In genomic region chr13:24309300-24309699, GRCh38 we compare ENCODE assay signal across 14 cellular contexts. TPM values are rescaled to one million over a fixed set of nuclear protein-coding genes. Genes with fewer than 3 reads are reported as not detected.
DNase-seq lines count a peak whose midpoint lies in the region; ATAC-seq, FAIRE-seq and TF ChIP-seq lines count a peak whose summit lies in the region.
"Not testable (repeated sequence)": the region's sequence is repeated elsewhere in the genome, so short reads cannot be mapped to it uniquely, and the experiment has no call there.
"Had no signal": no experiment of that assay in that cellular context is flagged by ENCODE, and none has a peak within 500 bp of the region (broad histone marks: within the 10 kb centered on the region; RNA-seq: fewer than 3 reads in every experiment).

Gene C1QTNF9, plus strand, starts transcription at chr13:24309580. Its CDS starts 6,424 bp downstream, at chr13:24316004.

- H3K23ac ChIP-seq in H1 (ENCODE audit: insufficient read length), result not testable (repeated sequence)

- intact Hi-C loops in heart left ventricle (cut with DNase I), result loop anchor here in 1 of 10 donors (5.0 kb wide), 1 partner anchor 37 kb away; no protein-coding TSS in a partner anchor
- intact Hi-C loops in sigmoid colon (cut with DNase I), result not testable (repeated sequence)

- H2AK5ac ChIP-seq in H1 (ENCODE audit: low read depth, low read length), result not testable (repeated sequence)

- H4K5ac ChIP-seq in H1 (ENCODE audit: insufficient read length, low read depth, low read length), result not testable (repeated sequence)

- not testable (repeated sequence) for DNase-seq in CD4-positive, CD25-positive, alpha-beta regulatory T cell; T-helper 17 cell; H1 (ENCODE audit: low read depth in 1 of 2, low spot score in 2 of 2); heart left ventricle; neural crest cell (ENCODE audit: low read depth, low spot score)
- DNase-seq in lung (ENCODE audit: low spot score) (peak; percentile 18), sigmoid colon (peak; percentile 17)

- not testable (repeated sequence) for H3K14ac ChIP-seq in H1 (ENCODE audit: insufficient read length)

- not testable (repeated sequence) for H3K4me2 ChIP-seq in H1 (ENCODE audit: insufficient read depth in 1 of 2, low read depth in 2 of 2, low read length in 2 of 2)

- H4K20me1 ChIP-seq in H1 (replicated peaks in 1 of 2; ENCODE audit: control insufficient read depth in 1 of 2, insufficient read depth in 2 of 2, low read length in 2 of 2), result not testable (repeated sequence)

- H3K18ac ChIP-seq in H1 (ENCODE audit: extremely low read depth, low read length), result not testable (repeated sequence)

- not testable (repeated sequence) for H3K9me3 Mint-ChIP-seq in CD4-positive, CD25-positive, alpha-beta regulatory T cell; activated T-helper 17 cell treated with anti-CD3 and anti-CD28 coated beads, Interleukin-2, amount 50 U/mL, for 72 hours; neural crest cell

- not testable (repeated sequence) for TF ChIP-seq EP300 in H1 (IDR thresholded peaks at IDR 0.05; ENCODE audit: borderline replicate concordance in 1 of 2, low read depth in 2 of 2, low read length in 2 of 2); sigmoid colon (IDR thresholded peaks at IDR 0.05)

- not testable (repeated sequence) for H3K4ac ChIP-seq in H1 (replicated peaks; ENCODE audit: insufficient read length, low read depth, low read length)

- H2AFZ ChIP-seq in H1 (ENCODE audit: low read length), result not testable (repeated sequence)

- H3K36me3 Mint-ChIP-seq in CD4-positive, CD25-positive, alpha-beta regulatory T cell, result peaks cover 13% of the 10 kb centered on the region
- not testable (repeated sequence) for H3K36me3 Mint-ChIP-seq in T-helper 17 cell (ENCODE audit: low read depth); neural crest cell (ENCODE audit: low read depth)
- peaks cover 22% of the 10 kb centered on the region for H3K36me3 Mint-ChIP-seq in activated T-helper 17 cell treated with anti-CD3 and anti-CD28 coated beads, Interleukin-2, amount 50 U/mL, for 72 hours (ENCODE audit: low read depth)

- H3K4me3 Mint-ChIP-seq in CD4-positive, CD25-positive, alpha-beta regulatory T cell; activated T-helper 17 cell treated with anti-CD3 and anti-CD28 coated beads, Interleukin-2, amount 50 U/mL, for 72 hours: not testable (repeated sequence)
- H3K4me3 Mint-ChIP-seq in T-helper 17 cell (peak within 1 kb of the TSS; percentile 71), neural crest cell (peak within 1 kb of the TSS; percentile 13)

- peak within 1 kb of the TSS; percentile 18; the same call in 1 of the 2 replicates for H4K8ac ChIP-seq in H1 (ENCODE audit: extremely low read depth, insufficient read depth, low read length)

- CTCF ChIA-PET in H1 (lab: Charles Lee; ENCODE audit: partially characterized antibody), result interaction anchor here (0.6 kb wide), 1 partner anchor 288 kb away, joined by 3 read pairs; no protein-coding TSS in a partner anchor

- H3K27me3 Mint-ChIP-seq in CD4-positive, CD25-positive, alpha-beta regulatory T cell; T-helper 17 cell; activated T-helper 17 cell treated with anti-CD3 and anti-CD28 coated beads, Interleukin-2, amount 50 U/mL, for 72 hours; neural crest cell (ENCODE audit: low read depth): not testable (repeated sequence)

- not testable (repeated sequence) for H4K91ac ChIP-seq in H1 (replicated peaks; ENCODE audit: insufficient read length, low read length)

- not testable (repeated sequence) for H2BK120ac ChIP-seq in H1 (replicated peaks; ENCODE audit: low read depth, low read length)

- H2BK5ac ChIP-seq in H1 (ENCODE audit: low read depth, low read length), result not testable (repeated sequence)

- not testable (repeated sequence) for FAIRE-seq in H1 (lab: Jason Lieb, UNC)

- not testable (repeated sequence) for H2BK12ac ChIP-seq in H1 (ENCODE audit: low read depth, low read length)

- POLR2A ChIA-PET in H1 (lab: Charles Lee; ENCODE audit: partially characterized antibody), result not testable (repeated sequence)

- H3K27ac Mint-ChIP-seq in CD4-positive, CD25-positive, alpha-beta regulatory T cell, result peak within 1 kb of the TSS in 2 of 3 donors; percentile 36 to 60
- H3K27ac Mint-ChIP-seq in T-helper 17 cell; neural crest cell (ENCODE audit: unreplicated experiment): not testable (repeated sequence)
- H3K27ac Mint-ChIP-seq in activated T-helper 17 cell treated with anti-CD3 and anti-CD28 coated beads, Interleukin-2, amount 50 U/mL, for 72 hours, result peak within 1 kb of the TSS; percentile 46

- H3K27me3 ChIP-seq in CD4-positive, CD25-positive, alpha-beta regulatory T cell (ENCODE audit: control insufficient read depth, insufficient read depth, low read length); H1 (replicated peaks in 1 of 4; ENCODE audit: control insufficient read depth in 3 of 4, extremely low read depth in 1 of 4, insufficient read depth in 3 of 4, low read length in 3 of 4); heart left ventricle; lung (ENCODE audit: control insufficient read depth, insufficient read depth); sigmoid colon: not testable (repeated sequence)

- H3K4me1 Mint-ChIP-seq in CD4-positive, CD25-positive, alpha-beta regulatory T cell, result peaks cover 0 to 11% (median 3%) of the 10 kb centered on the region in 4 donors
- H3K4me1 Mint-ChIP-seq in T-helper 17 cell; activated T-helper 17 cell treated with anti-CD3 and anti-CD28 coated beads, Interleukin-2, amount 50 U/mL, for 72 hours; neural crest cell: not testable (repeated sequence)

- H3K9ac ChIP-seq in H1 (replicated peaks in 1 of 4; ENCODE audit: extremely low read depth in 1 of 4, low read depth in 3 of 4, low read length in 3 of 4), result not testable (repeated sequence)

- H3K4me3 ChIP-seq in CD4-positive, CD25-positive, alpha-beta regulatory T cell (ENCODE audit: low read depth, low read length); H1 (ENCODE audit: extremely low read depth in 1 of 4, insufficient read depth in 2 of 4, low read depth in 3 of 4, low read length in 4 of 4); lung; sigmoid colon: not testable (repeated sequence)
- H3K4me3 ChIP-seq in heart left ventricle, result peak within 1 kb of the TSS in 4 of 12 donors; percentile 15 to 25 (median 22)

- H3K23me2 ChIP-seq in H1 (ENCODE audit: low read depth, low read length), result not testable (repeated sequence)

- not testable (repeated sequence) for H2BK15ac ChIP-seq in H1 (ENCODE audit: low read length)

- H3K79me2 ChIP-seq in H1 (ENCODE audit: control insufficient read depth in 1 of 2, insufficient read depth in 2 of 2, low read length in 2 of 2), result not testable (repeated sequence)

- not testable (repeated sequence) for H3K27ac ChIP-seq in CD4-positive, CD25-positive, alpha-beta regulatory T cell (ENCODE audit: insufficient read depth, low read length, poor library complexity, severe bottlenecking); H1 (ENCODE audit: low read depth, low read length); lung (ENCODE audit: low read depth in 1 of 2, low read length in 1 of 2); sigmoid colon
- H3K27ac ChIP-seq in heart left ventricle, result peak within 1 kb of the TSS in 3 of 12 donors; percentile 9 to 65 (median 52)

- not testable (repeated sequence) for H3K9me3 ChIP-seq in CD4-positive, CD25-positive, alpha-beta regulatory T cell (ENCODE audit: control insufficient read depth in 2 of 2, low read length in 2 of 2); T-helper 17 cell (ENCODE audit: control insufficient read depth, low read length, poor library complexity, severe bottlenecking); H1 (ENCODE audit: insufficient read depth in 2 of 2, low read depth in 1 of 2, low read length in 1 of 2); heart left ventricle; lung (ENCODE audit: control insufficient read depth in 2 of 2, insufficient read depth in 1 of 2, low read length in 1 of 2); sigmoid colon

- TF ChIP-seq POLR2A in H1 (IDR thresholded peaks at IDR 0.05; ENCODE audit: control extremely low read depth in 1 of 2, low read depth in 2 of 2, low read length in 2 of 2); heart left ventricle (IDR thresholded peaks at IDR 0.05); sigmoid colon (IDR thresholded peaks at IDR 0.05): not testable (repeated sequence)

- H3K4me1 ChIP-seq in CD4-positive, CD25-positive, alpha-beta regulatory T cell (ENCODE audit: control insufficient read depth, insufficient read depth, low read length, poor library complexity, severe bottlenecking); H1 (replicated peaks in 1 of 4; ENCODE audit: control insufficient read depth in 3 of 4, insufficient read depth in 4 of 4, low read length in 3 of 4); lung (ENCODE audit: control insufficient read depth in 2 of 2, insufficient read depth in 2 of 2, low read length in 2 of 2): not testable (repeated sequence)
- H3K4me1 ChIP-seq in heart left ventricle (peaks cover 0 to 53% (median 14%) of the 10 kb centered on the region in 12 donors), sigmoid colon (peaks cover 0 to 12% (median 3%) of the 10 kb centered on the region in 4 donors)

- 91% methylated on average over 2 of the region's 2 CpGs; no CpG with 5 or more reads in 1 of the 2 experiments for WGBS in H1 (ENCODE audit: extremely low coverage in 1 of 2, insufficient coverage in 1 of 2, insufficient read length in 1 of 2, insufficient replicate concordance in 2 of 2, low coverage in 1 of 2, low lambda C conversion rate in 2 of 2, missing lambda C conversion rate in 1 of 2), 2 experiments
- WGBS in heart left ventricle, 4 donors, result 46 to 61% (median 48%) methylated on average over 2 of the region's 2 CpGs
- WGBS in lung, 2 donors, result 57 to 72% methylated on average over 2 of the region's 2 CpGs
- 63 to 75% methylated on average over 2 of the region's 2 CpGs for WGBS in sigmoid colon, 2 donors

- H2BK20ac ChIP-seq in H1 (ENCODE audit: low read length), result not testable (repeated sequence)

- H3K79me1 ChIP-seq in H1 (ENCODE audit: low read depth, low read length), result not testable (repeated sequence)

- peaks cover 30% of the 10 kb centered on the region for H3K36me3 ChIP-seq in CD4-positive, CD25-positive, alpha-beta regulatory T cell (ENCODE audit: control insufficient read depth, insufficient read depth, low read length)
- not testable (repeated sequence) for H3K36me3 ChIP-seq in H1 (ENCODE audit: control insufficient read depth in 2 of 4, insufficient read depth in 4 of 4, low read length in 3 of 4); lung (ENCODE audit: control insufficient read depth in 2 of 2, insufficient read depth in 2 of 2, low read length in 2 of 2); sigmoid colon
- H3K36me3 ChIP-seq in heart left ventricle, result peaks cover 0 to 17% (median 0%) of the 10 kb centered on the region in 9 donors

- TF ChIP-seq CTCF in H1 (IDR thresholded peaks at IDR 0.05; ENCODE audit: control extremely low read depth in 1 of 3, insufficient read depth in 1 of 3, low read depth in 1 of 3, low read length in 3 of 3); heart left ventricle (IDR thresholded peaks at IDR 0.05); lung (IDR thresholded peaks at IDR 0.05; ENCODE audit: control extremely low read depth, extremely low read depth); neural crest cell (conservative IDR thresholded peaks at IDR 0.05); sigmoid colon (IDR thresholded peaks at IDR 0.05): not testable (repeated sequence)

- ATAC-seq in CD4-positive, CD25-positive, alpha-beta regulatory T cell (ENCODE audit: low read depth in 2 of 2); T-helper 17 cell; activated T-helper 17 cell treated with anti-CD3 and anti-CD28 coated beads, Interleukin-2, amount 50 U/mL, for 72 hours (replicated peaks); lung (ENCODE audit: insufficient read depth, low FRiP score): not testable (repeated sequence)
- peak in 3 of 4 donors; percentile 48 to 67 (median 57) for ATAC-seq in heart left ventricle

- not testable (repeated sequence) for TF ChIP-seq RAD21 in H1 (IDR thresholded peaks at IDR 0.05 in 1 of 2, conservative IDR thresholded peaks at IDR 0.05 in 1 of 2; ENCODE audit: low read depth in 2 of 2, low read length in 2 of 2)

- H3K56ac ChIP-seq in H1 (replicated peaks; ENCODE audit: insufficient read length, low read depth, low read length), result not testable (repeated sequence)

RNA-seq across cellular contexts. Expression of gene C1QTNF9, which starts in this region (rescaled TPM):
- 0.20 TPM for total RNA-seq in CD4-positive, CD25-positive, alpha-beta regulatory T cell
- polyA plus RNA-seq in CD4-positive, CD25-positive, alpha-beta regulatory T cell, result not detected
- total RNA-seq in T-helper 17 cell, result not detected
- total RNA-seq in activated T-helper 17 cell treated with anti-CD3 and anti-CD28 coated beads, Interleukin-2, amount 50 U/mL, for 72 hours, result not detected
- total RNA-seq in H1 (2021; fragmentation: NEBNext Ultra II Directional; extraction: Animal tissue kit (Norgen Biotek cat#: 25700)), result not detected in 2 replicates
- not detected in 2 replicates for polyA plus RNA-seq in H1 (2011; rRNA removed)
- polyA plus RNA-seq in H1 (2011; cell fraction: cytosol; rRNA removed), result not detected
- polyA plus RNA-seq in H1 (2011; cell fraction: nucleus; rRNA removed), result not detected
- polyA plus RNA-seq in H1 (2012, experiment 1 of 2), result not detected in 4 replicates
- not detected for polyA plus RNA-seq in H1 (2012, experiment 2 of 2)
- not detected for polyA plus RNA-seq in H1 (2013, experiment 1 of 2)
- polyA plus RNA-seq in H1 (2013, experiment 2 of 2), result not detected
- polyA minus RNA-seq in H1 (2011; rRNA and poly(A)+ RNA removed), result not detected in 2 replicates
- not detected for polyA minus RNA-seq in H1 (2011; cell fraction: cytosol; rRNA and poly(A)+ RNA removed)
- polyA minus RNA-seq in H1 (2011; cell fraction: nucleus; rRNA and poly(A)+ RNA removed), result not detected
- 1 to 10 TPM in 7 of 9 donors, under 1 TPM in 1, not detected in 1; 0.25 to 5.1 (median 2.2) TPM for total RNA-seq in heart left ventricle
- polyA plus RNA-seq in heart left ventricle, result 1 to 10 TPM; 2.4 to 4.3 TPM
- under 1 TPM in 1 of 2 donors, not detected in 1; 0.28 TPM for total RNA-seq in lung
- polyA plus RNA-seq in lung, result under 1 TPM; 0.03 to 0.20 TPM
- total RNA-seq in neural crest cell, result not detected in 2 replicates
- 1 to 10 TPM in 1 of 4 donors, under 1 TPM in 1, not detected in 2; 0.82 to 2.2 TPM for total RNA-seq in sigmoid colon
- under 1 TPM in 1 of 3 donors, not detected in 2; 0.19 TPM for polyA plus RNA-seq in sigmoid colon
- total RNA-seq: CD4-positive, alpha-beta memory T cell; Daoy; GM23248; HFFc6 had no signal
- polyA plus RNA-seq: A549; BJ; CD4-positive, alpha-beta memory T cell had no signal

Comparison
In these comparisons a context has a peak if more than half of its experiments do, and no peak if none do; other contexts are left out.
1. Peak in DNase-seq in lung; RNA of the gene not detected or under 1 TPM.